1 cellular context compared by ENCODE assay signal in genomic region chr13:110811008-110811720, GRCh38.
TF ChIP-seq lines count a peak whose summit lies in the region.

No MANE protein-coding gene starts in this region.

TF ChIP-seq in IMR-90, 13 proteins besides CTCF, POLR2A, EP300 and RAD21:
- TF ChIP-seq ELK1 (IDR thresholded peaks at IDR 0.05; ENCODE audit: borderline replicate concordance, low read depth, low read length) (no peak), SMC3 (IDR thresholded peaks at IDR 0.05; ENCODE audit: low read depth, low read length) (no peak), BHLHE40 (IDR thresholded peaks at IDR 0.05; ENCODE audit: low read depth, low read length) (no peak), MXI1 (IDR thresholded peaks at IDR 0.05; ENCODE audit: borderline replicate concordance, low read depth, low read length) (no peak), NFE2L2 (IDR thresholded peaks at IDR 0.05; ENCODE audit: low read depth, low read length) (no peak), FOS (IDR thresholded peaks at IDR 0.05; ENCODE audit: low read depth, low read length) (no peak), MAFK (IDR thresholded peaks at IDR 0.05; ENCODE audit: low read depth, low read length) (no peak), RCOR1 (IDR thresholded peaks at IDR 0.05; ENCODE audit: insufficient replicate concordance, low read length) (no peak), MAZ (IDR thresholded peaks at IDR 0.05; ENCODE audit: borderline replicate concordance, low read depth, low read length) (no peak), CEBPB (IDR thresholded peaks at IDR 0.05; ENCODE audit: low read depth, low read length) (no peak), CHD1 (IDR thresholded peaks at IDR 0.05; ENCODE audit: low read depth, low read length) (no peak), RFX5 (IDR thresholded peaks at IDR 0.05; ENCODE audit: low read depth, low read length) (no peak)
- TF ChIP-seq, protein P1, sequence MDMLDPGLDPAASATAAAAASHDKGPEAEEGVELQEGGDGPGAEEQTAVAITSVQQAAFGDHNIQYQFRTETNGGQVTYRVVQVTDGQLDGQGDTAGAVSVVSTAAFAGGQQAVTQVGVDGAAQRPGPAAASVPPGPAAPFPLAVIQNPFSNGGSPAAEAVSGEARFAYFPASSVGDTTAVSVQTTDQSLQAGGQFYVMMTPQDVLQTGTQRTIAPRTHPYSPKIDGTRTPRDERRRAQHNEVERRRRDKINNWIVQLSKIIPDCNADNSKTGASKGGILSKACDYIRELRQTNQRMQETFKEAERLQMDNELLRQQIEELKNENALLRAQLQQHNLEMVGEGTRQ (IDR thresholded peaks at IDR 0.05; ENCODE audit: low read depth, low read length), result no peak
